13 cellular contexts compared by ENCODE assay signal in genomic region chr1:153804112-153804511, GRCh38. TPM values are rescaled to one million over a fixed set of nuclear protein-coding genes. Genes with fewer than 3 reads are reported as not detected.
DNase-seq lines count a peak whose midpoint lies in the region; ATAC-seq and TF ChIP-seq lines count a peak whose summit lies in the region.
"Had no signal": no experiment of that assay in that cellular context is flagged by ENCODE, and none has a peak within 500 bp of the region (broad histone marks: within the 10 kb centered on the region; RNA-seq: fewer than 3 reads in every experiment).

No MANE protein-coding gene starts in this region.

- no peaks in the 10 kb centered on the region for H3K79me2 ChIP-seq in OCI-LY1 (ENCODE audit: insufficient read depth, low read length)

- H3K27ac Mint-ChIP-seq in activated T-cell treated with anti-CD3 and anti-CD28 coated beads, Interleukin-2, amount 50 U/mL, for 72 hours = peak overlapping the region; percentile 84

- peak overlapping the region; percentile 17 to 50 for H3K4me3 Mint-ChIP-seq in activated T-cell treated with anti-CD3 and anti-CD28 coated beads, Interleukin-2, amount 50 U/mL, for 72 hours

- TF ChIP-seq POLR2A in spleen (IDR thresholded peaks at IDR 0.05) = no peak

- H3K27ac ChIP-seq in OCI-LY1 (ENCODE audit: low read depth, low read length, poor library complexity, severe bottlenecking) (peak overlapping the region; percentile 97), coronary artery (no peak overlapping the region), spleen (peak overlapping the region in 6 of 8 donors; percentile 10 to 90 (median 86))

- peaks cover 41% of the 10 kb centered on the region for H3K4me1 Mint-ChIP-seq in activated T-cell treated with anti-CD3 and anti-CD28 coated beads, Interleukin-2, amount 50 U/mL, for 72 hours (ENCODE audit: low read depth)

- H2AFZ ChIP-seq in OCI-LY1 (ENCODE audit: low read length) = no peak overlapping the region

- no peak overlapping the region for H3K4me3 ChIP-seq in OCI-LY1 (ENCODE audit: low read depth, low read length, poor library complexity, severe bottlenecking)
- no peak overlapping the region for H3K4me3 ChIP-seq in coronary artery
- no peak overlapping the region for H3K4me3 ChIP-seq in spleen

- H3K9me3 Mint-ChIP-seq in activated T-cell treated with anti-CD3 and anti-CD28 coated beads, Interleukin-2, amount 50 U/mL, for 72 hours = no peaks in the 10 kb centered on the region

- intact Hi-C loops in spleen (cut with DNase I; ENCODE audit: low total_unique reads) = no loop called here

- H4K20me1 ChIP-seq in OCI-LY1 (ENCODE audit: insufficient read depth, low read length) = no peaks in the 10 kb centered on the region

- no peaks in the 10 kb centered on the region for H3K27me3 Mint-ChIP-seq in activated T-cell treated with anti-CD3 and anti-CD28 coated beads, Interleukin-2, amount 50 U/mL, for 72 hours (ENCODE audit: low read depth)

- H3K36me3 ChIP-seq in OCI-LY1 (ENCODE audit: insufficient read depth, low read length) (peaks cover 12% of the 10 kb centered on the region; the same call in 1 of the 2 replicates), spleen (peaks cover 0 to 56% (median 21%) of the 10 kb centered on the region in 6 donors)

- H3K9me3 ChIP-seq in OCI-LY1 (ENCODE audit: low read length) = no peaks in the 10 kb centered on the region
- no peaks in the 10 kb centered on the region for H3K9me3 ChIP-seq in spleen

- no peak overlapping the region for H3K9ac ChIP-seq in OCI-LY1 (ENCODE audit: low read length)

- H3K4me1 ChIP-seq in OCI-LY1 (ENCODE audit: insufficient read depth, low read length, severe bottlenecking) (peaks cover 35% of the 10 kb centered on the region), spleen (peaks cover 8 to 49% (median 35%) of the 10 kb centered on the region in 6 donors)

- DNase-seq in activated T-cell treated with anti-CD3 and anti-CD28 coated beads, Interleukin-2, amount 50 U/mL, for 72 hours = no peak
- DNase-seq in activated T-cell treated with anti-CD3 and anti-CD28 coated beads for 4 hours (no peak), coronary artery (ENCODE audit: low spot score) (peak; percentile 43), spleen (no peak), HK-2 (ENCODE audit: unreplicated experiment) (no peak)
- DNase-seq: activated CD4-positive, alpha-beta T cell treated with anti-CD3 and anti-CD28 coated beads, Interleukin-2, amount 50 U/mL, for 48 hours; amygdala; NCI-H1417 treated with DMSO at 0.1 percent for 48 hours; PC-3; SW 1271 had no signal

- H3K4me2 ChIP-seq in OCI-LY1 (ENCODE audit: low read length) = no peak overlapping the region

- WGBS in spleen, 5 donors = 63 to 85% (median 78%) methylated on average over 2 of the region's 2 CpGs

- TF ChIP-seq CTCF in OCI-LY1 (IDR thresholded peaks at IDR 0.05; ENCODE audit: low read length) (no peak), coronary artery (IDR thresholded peaks at IDR 0.05) (no peak), spleen (IDR thresholded peaks at IDR 0.05 in 8 of 11, conservative IDR thresholded peaks at IDR 0.05 in 3 of 11) (no peak)

- no peaks in the 10 kb centered on the region for H3K9me2 ChIP-seq in OCI-LY1 (ENCODE audit: low read depth, low read length)

- H3K27me3 ChIP-seq in OCI-LY1 (ENCODE audit: insufficient read depth, low read length) = no peaks in the 10 kb centered on the region
- no peaks in the 10 kb centered on the region for H3K27me3 ChIP-seq in spleen (replicated peaks in 1 of 7)

- ATAC-seq in activated T-cell treated with anti-CD3 and anti-CD28 coated beads, Interleukin-2, amount 50 U/mL, for 72 hours (replicated peaks in 1 of 2) = no peak
- no peak for ATAC-seq in GM18511 (IDR thresholded peaks at IDR 0.05; ENCODE audit: unreplicated experiment)
- no peak for ATAC-seq in HG02840 (IDR thresholded peaks at IDR 0.05; ENCODE audit: low FRiP score, unreplicated experiment)
- ATAC-seq: PC-3 had no signal

- H3K36me3 Mint-ChIP-seq in activated T-cell treated with anti-CD3 and anti-CD28 coated beads, Interleukin-2, amount 50 U/mL, for 72 hours (ENCODE audit: insufficient read depth in 2 of 2) = peaks cover 0 to 6% of the 10 kb centered on the region in 2 donors

- peaks cover 5% of the 10 kb centered on the region for H3F3A ChIP-seq in OCI-LY1 (ENCODE audit: insufficient read depth, low read length)

RNA-seq across cellular contexts. Expression of gene SLC27A3, which starts 28.9 kb away (rescaled TPM):
- 1 to 10 TPM; 5.6 to 8.3 TPM for total RNA-seq in activated T-cell treated with anti-CD3 and anti-CD28 coated beads, Interleukin-2, amount 50 U/mL, for 72 hours
- 10 to 100 TPM; 11.1 to 28.4 (median 20.0) TPM for total RNA-seq in spleen
- 10 to 100 TPM; 23.4 to 54.5 (median 48.6) TPM for polyA plus RNA-seq in spleen

Comparison
In these comparisons a context has a peak if more than half of its experiments do, and no peak if none do; other contexts are left out.
1. H3K27ac ChIP-seq: peak in OCI-LY1 (single experiment) and spleen (6 of 8); none in coronary artery (0 of 2).